In genomic region chr17:44736551-44737240, GRCh38 we compare ENCODE assay signal across 1 cellular context.
TF ChIP-seq lines count a peak whose summit lies in the region.

No MANE protein-coding gene starts in this region.

TF ChIP-seq in endothelial cell of umbilical vein, 7 proteins besides CTCF, POLR2A, EP300 and RAD21:
- TF ChIP-seq EZH2 (IDR thresholded peaks at IDR 0.05; ENCODE audit: borderline replicate concordance, low read depth, low read length, severe bottlenecking): no peak
- no peak for TF ChIP-seq MAX (IDR thresholded peaks at IDR 0.05; ENCODE audit: insufficient read depth, insufficient read length)
- TF ChIP-seq MYC (IDR thresholded peaks at IDR 0.05; ENCODE audit: low read depth, low read length): no peak
- TF ChIP-seq POLR2AphosphoS5 (IDR thresholded peaks at IDR 0.05; ENCODE audit: insufficient read depth, low read depth, low read length): no peak
- TF ChIP-seq FOS (IDR thresholded peaks at IDR 0.05; ENCODE audit: borderline replicate concordance, insufficient read depth, low read length): no peak
